In the genomic region with DNA sequence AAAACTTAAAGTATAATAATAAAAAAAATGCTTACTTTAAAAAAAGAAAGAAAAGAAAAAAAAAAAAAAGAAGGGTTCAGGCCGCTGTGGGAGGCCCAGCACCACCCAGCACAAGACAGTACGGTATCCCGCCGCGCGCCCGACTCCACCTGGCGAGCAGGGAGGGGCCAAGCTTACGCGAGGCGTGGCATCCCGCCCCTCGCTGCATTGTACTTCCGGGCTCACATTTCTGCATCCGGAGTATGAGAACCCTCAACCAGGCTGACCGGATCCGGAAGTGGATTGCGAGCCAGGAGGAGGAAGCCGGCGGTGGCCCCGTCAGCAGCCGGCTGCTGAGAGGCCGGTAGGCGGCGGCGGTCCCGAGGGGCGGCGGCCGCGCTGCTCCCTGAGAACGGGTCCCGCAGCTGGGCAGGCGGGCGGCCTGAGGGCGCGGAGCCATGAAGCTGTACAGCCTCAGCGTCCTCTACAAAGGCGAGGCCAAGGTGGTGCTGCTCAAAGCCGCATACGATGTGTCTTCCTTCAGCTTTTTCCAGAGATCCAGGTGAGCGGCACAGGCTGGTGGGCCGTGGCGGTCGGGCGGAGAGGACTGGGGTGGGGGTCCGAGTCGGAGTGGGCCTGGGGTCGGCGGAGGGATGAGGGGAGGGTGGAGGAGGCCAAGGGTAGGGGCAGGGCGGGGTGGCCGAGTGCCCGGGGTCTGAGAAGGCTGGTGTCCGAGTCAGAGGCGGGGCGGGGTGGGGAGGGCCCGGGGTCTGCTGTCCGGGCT, we compare ENCODE assay signal across 8 cellular contexts.
DNase-seq lines count a peak whose midpoint lies in the region; ATAC-seq lines count a peak whose summit lies in the region.

Gene YKT6, plus strand, starts transcription at position 280 of the 763 bp plus-strand sequence. Its CDS starts 158 bp downstream, at position 438.

- DNase-seq in AG20443 (ENCODE audit: low spot score) (peak; percentile 99), NCI-H345 treated with DMSO at 0.1 percent for 48 hours (lab: John Stamatoyannopoulos, UW; ENCODE audit: unreplicated experiment) (peak; percentile 91), cerebellar cortex (ENCODE audit: low spot score) (peak; percentile 97), islet precursor cell (peak; percentile 98)
- peak; percentile 91 for DNase-seq in activated CD4-positive, CD25-positive, alpha-beta regulatory T cell treated with anti-CD3 and anti-CD28 coated beads, Interleukin-2, amount 50 U/mL, for 16 hours (ENCODE audit: low read depth, low spot score)
- peak; percentile 91 to 94 (median 94) for DNase-seq in stimulated activated CD4-positive, alpha-beta T cell treated with anti-CD3 and anti-CD28 coated beads, Interleukin-12 subunit alpha, Interleukin-12 subunit beta, amount 100 ng/mL, for 48 hours (ENCODE audit: low read depth in 2 of 3, low spot score in 1 of 3)

- peak; percentile 99 for ATAC-seq in GM19025 (IDR thresholded peaks at IDR 0.05; ENCODE audit: low read depth, unreplicated experiment)
- peak; percentile 99 for ATAC-seq in HG03342 (IDR thresholded peaks at IDR 0.05; ENCODE audit: unreplicated experiment)

Comparison
In these comparisons a context has a peak if more than half of its experiments do, and no peak if none do; other contexts are left out.
1. Peak in every context shown above with its lines: DNase-seq and ATAC-seq.